34 cellular contexts compared by ENCODE assay signal in genomic region chr14:95685978-95686922, GRCh38. TPM values are rescaled to one million over a fixed set of nuclear protein-coding genes. Genes with fewer than 3 reads are reported as not detected.
A peak's percentile ranks its signal among the peaks of the same experiment; 100 is the strongest.
DNase-seq lines count a peak whose midpoint lies in the region; ATAC-seq, FAIRE-seq and TF ChIP-seq lines count a peak whose summit lies in the region.
"Had no signal": no experiment of that assay in that cellular context is flagged by ENCODE, and none has a peak within 500 bp of the region (broad histone marks: within the 10 kb centered on the region; RNA-seq: fewer than 3 reads in every experiment).

A gene with protein sequence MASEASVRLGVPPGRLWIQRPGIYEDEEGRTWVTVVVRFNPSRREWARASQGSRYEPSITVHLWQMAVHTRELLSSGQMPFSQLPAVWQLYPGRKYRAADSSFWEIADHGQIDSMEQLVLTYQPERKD (plus strand): TSS chr14:95686426. CDS start chr14:95686468, 42 bp downstream.

- no peak within 1 kb of the TSS for H2BK120ac ChIP-seq in mesenchymal stem cell (ENCODE audit: low read depth, low read length)

- H2AFZ ChIP-seq in HepG2 (ENCODE audit: low read length) (no peak within 1 kb of the TSS), SU-DHL-6 (ENCODE audit: low read depth, low read length, severe bottlenecking) (peak within 1 kb of the TSS; percentile 36), mesenchymal stem cell (ENCODE audit: low read depth, low read length) (no peak within 1 kb of the TSS)

- no peak within 1 kb of the TSS for H3K18ac ChIP-seq in mesenchymal stem cell (ENCODE audit: low read depth in 1 of 2, low read length in 2 of 2)

- no peak; the same call in 2 of the 3 replicates for ATAC-seq in HepG2
- no peak for ATAC-seq in right lobe of liver
- ATAC-seq in GM21447 (IDR thresholded peaks at IDR 0.05; ENCODE audit: unreplicated experiment) = no peak
- no peak for ATAC-seq in HG03342 (IDR thresholded peaks at IDR 0.05; ENCODE audit: unreplicated experiment)
- ATAC-seq: A549; activated CD8-positive, alpha-beta T cell treated with anti-CD3 and anti-CD28 coated beads for 36 hours; effector memory CD8-positive, alpha-beta T cell had no signal

- H3K4ac ChIP-seq in mesenchymal stem cell (ENCODE audit: low read depth in 1 of 2, low read length in 2 of 2) = no peak within 1 kb of the TSS

- no peaks in the 10 kb centered on the region for H3K9me2 ChIP-seq in SU-DHL-6 (replicated peaks; ENCODE audit: insufficient read depth, low read length)

- intact Hi-C loops in HepG2 (cut with micrococcal nuclease; ENCODE audit: unreplicated experiment) (no loop called here), right lobe of liver (cut with DNase I) (loop anchor here in 1 of 2 donors (10.0 kb wide), 1 partner anchor 121 kb away; no protein-coding TSS in a partner anchor)

- POLR2A ChIA-PET in HepG2 (lab: Yijun Ruan, JAX) = no interaction called here

- no peak within 1 kb of the TSS for H2BK5ac ChIP-seq in mesenchymal stem cell (ENCODE audit: low read depth, low read length, poor library complexity, severe bottlenecking)

- H3K36me3 ChIP-seq in HepG2 (replicated peaks in 1 of 2; ENCODE audit: control insufficient read depth in 1 of 2, insufficient read depth in 2 of 2, low read length in 2 of 2) = no peaks in the 10 kb centered on the region
- no peaks in the 10 kb centered on the region for H3K36me3 ChIP-seq in right lobe of liver
- no peaks in the 10 kb centered on the region for H3K36me3 ChIP-seq in SU-DHL-6 (ENCODE audit: low read length)
- H3K36me3 ChIP-seq in mesenchymal stem cell (ENCODE audit: control insufficient read depth in 1 of 2, insufficient read depth in 2 of 2, low read depth in 1 of 2, low read length in 2 of 2) = no peaks in the 10 kb centered on the region
- H3K36me3 ChIP-seq: MG63, neutrophil, prostate gland, sigmoid colon, SJCRH30, thoracic aorta, vagina had no signal

- no peak within 1 kb of the TSS for H2AK5ac ChIP-seq in mesenchymal stem cell (ENCODE audit: low read length, severe bottlenecking)

- H3K4me1 ChIP-seq in HepG2 (ENCODE audit: insufficient read depth, low read length) (no peaks in the 10 kb centered on the region), right lobe of liver (no peaks in the 10 kb centered on the region), mesenchymal stem cell (ENCODE audit: control insufficient read depth, insufficient read depth, low read depth, low read length) (no peaks in the 10 kb centered on the region)
- H3K4me1 ChIP-seq: A549, prostate gland, sigmoid colon, SJCRH30, vagina had no signal

- no peak for FAIRE-seq in HepG2 (lab: Jason Lieb, UNC)
- FAIRE-seq: A549, astrocyte had no signal

- no peak within 1 kb of the TSS for H3K4me3 ChIP-seq in HepG2 (replicated peaks in 1 of 3; ENCODE audit: insufficient read depth in 1 of 3, low read depth in 2 of 3, low read length in 3 of 3)
- no peak within 1 kb of the TSS for H3K4me3 ChIP-seq in right lobe of liver
- peak within 1 kb of the TSS; percentile 55 for H3K4me3 ChIP-seq in SU-DHL-6 (ENCODE audit: insufficient read depth, low read length, poor library complexity, severe bottlenecking)
- no peak within 1 kb of the TSS for H3K4me3 ChIP-seq in mesenchymal stem cell (ENCODE audit: insufficient read depth in 1 of 2, low read depth in 1 of 2, low read length in 2 of 2)
- H3K4me3 ChIP-seq: A549, MG63, prostate gland, sigmoid colon, SJCRH30, thoracic aorta, vagina had no signal

- CTCF ChIA-PET in HepG2 (lab: Yijun Ruan, JAX; ENCODE audit: low intra/inter-chr PET ratio, low total read pairs) = no interaction called here

- no peak for TF ChIP-seq RAD21 in HepG2 (CRISPR knock-in tag; IDR thresholded peaks at IDR 0.05)

- TF ChIP-seq POLR2A in HepG2 (IDR thresholded peaks at IDR 0.05; ENCODE audit: insufficient read depth in 1 of 2, low read depth in 2 of 2, low read length in 2 of 2) = no peak
- TF ChIP-seq POLR2A in right lobe of liver (IDR thresholded peaks at IDR 0.05) = no peak

- H3K9ac ChIP-seq in HepG2 (ENCODE audit: insufficient read depth, low read depth, low read length) = no peak within 1 kb of the TSS
- H3K9ac ChIP-seq in SU-DHL-6 (ENCODE audit: low read length) = peak within 1 kb of the TSS; percentile 70
- no peak within 1 kb of the TSS for H3K9ac ChIP-seq in mesenchymal stem cell (ENCODE audit: low read length)

- no peak within 1 kb of the TSS for H3K14ac ChIP-seq in mesenchymal stem cell (ENCODE audit: low read length in 2 of 2)

- in situ Hi-C loops in HepG2 (cut with HindIII; ENCODE audit: extremely low pct_ligation_motif_present, low pct_unique_long_range_greater_than_20kb) = no loop called here

- no peak for DNase-seq in HepG2 (ENCODE audit: low spot score)
- DNase-seq in right lobe of liver = no peak
- DNase-seq in mesenchymal stem cell = no peak
- no peak for DNase-seq in NCI-H1417 (lab: John Stamatoyannopoulos, UW)
- no peak for DNase-seq in NCI-H2107 (lab: John Stamatoyannopoulos, UW)
- DNase-seq: activated CD8-positive, alpha-beta T cell treated with anti-CD3 and anti-CD28 coated beads for 36 hours; activated naive CD8-positive, alpha-beta T cell treated with anti-CD3 and anti-CD28 coated beads for 36 hours; activated T-cell treated with anti-CD3 and anti-CD28 coated beads for 4 hours; cortex of kidney; DND-41; effector memory CD8-positive, alpha-beta T cell; KG1; mammary epithelial cell; MG63; NCI-H1105 treated with DMSO at 0.1 percent for 48 hours; NCI-H2029 treated with DMSO at 0.1 percent for 48 hours; NCI-H2227 treated with DMSO at 0.1 percent for 48 hours; sigmoid colon; SJCRH30; stimulated activated naive CD4-positive, alpha-beta T cell treated with Interleukin-2 at 50 U/mL for 16 hours had no signal

- no peaks in the 10 kb centered on the region for H4K20me1 ChIP-seq in HepG2 (ENCODE audit: insufficient read depth, low read length)
- no peaks in the 10 kb centered on the region for H4K20me1 ChIP-seq in SU-DHL-6 (ENCODE audit: low read depth, low read length)

- H3K79me2 ChIP-seq in HepG2 (ENCODE audit: insufficient read depth, low read length) = no peaks in the 10 kb centered on the region
- H3K79me2 ChIP-seq in SU-DHL-6 (ENCODE audit: insufficient read depth, low read length) = 0 out of 2 replicates have a peak, but pooled peaks cover 5% of the 10 kb centered on the region

- H2BK12ac ChIP-seq in mesenchymal stem cell (ENCODE audit: low read length in 2 of 2) = no peak within 1 kb of the TSS

- H4K8ac ChIP-seq in mesenchymal stem cell (ENCODE audit: low read length) = no peak within 1 kb of the TSS

- TF ChIP-seq CTCF in HepG2 (CRISPR knock-in tag; IDR thresholded peaks at IDR 0.05) (no peak), right lobe of liver (IDR thresholded peaks at IDR 0.05) (no peak), SU-DHL-6 (IDR thresholded peaks at IDR 0.05; ENCODE audit: insufficient read depth, low read length, poor library complexity, severe bottlenecking) (no peak)

- no peaks in the 10 kb centered on the region for H3K79me1 ChIP-seq in mesenchymal stem cell (replicated peaks; ENCODE audit: low read length, poor library complexity, severe bottlenecking)

- H3K23ac ChIP-seq in mesenchymal stem cell (ENCODE audit: low read length in 2 of 2) = no peak within 1 kb of the TSS

- no peak for TF ChIP-seq EP300 in HepG2 (IDR thresholded peaks at IDR 0.05; ENCODE audit: low read depth in 2 of 2, low read length in 2 of 2)
- TF ChIP-seq EP300 in HepG2 (CRISPR knock-in tag; IDR thresholded peaks at IDR 0.05; ENCODE audit: borderline replicate concordance) = no peak

- no peak within 1 kb of the TSS for H3K27ac ChIP-seq in HepG2 (ENCODE audit: extremely low read length, insufficient read depth, low read length)
- no peak within 1 kb of the TSS for H3K27ac ChIP-seq in right lobe of liver
- peak within 1 kb of the TSS; percentile 40 for H3K27ac ChIP-seq in SU-DHL-6 (ENCODE audit: low read depth, low read length)
- H3K27ac ChIP-seq in mesenchymal stem cell (ENCODE audit: low read length, poor library complexity, severe bottlenecking) = no peak within 1 kb of the TSS
- H3K27ac ChIP-seq: A549, neutrophil, prostate gland, sigmoid colon, SJCRH30, thoracic aorta, vagina had no signal

- H3F3A ChIP-seq in SU-DHL-6 (ENCODE audit: insufficient read depth) = peaks cover 13% of the 10 kb centered on the region; the same call in 1 of the 2 replicates

- H3K4me2 ChIP-seq in HepG2 (ENCODE audit: low read depth, low read length) (no peak within 1 kb of the TSS), SU-DHL-6 (ENCODE audit: low read depth, low read length, poor library complexity, severe bottlenecking) (peak within 1 kb of the TSS; percentile 70), mesenchymal stem cell (ENCODE audit: low read length, poor library complexity, severe bottlenecking) (no peak within 1 kb of the TSS)
- H3K4me2 ChIP-seq: A549 had no signal

- H3K27me3 ChIP-seq in HepG2 (ENCODE audit: control insufficient read depth in 1 of 2, insufficient read depth in 2 of 2, low read length in 2 of 2) = peaks cover 1 to 22% of the 10 kb centered on the region in 2 experiments; a peak in 3 of 5 replicates
- H3K27me3 ChIP-seq in right lobe of liver = no peaks in the 10 kb centered on the region
- H3K27me3 ChIP-seq in SU-DHL-6 (ENCODE audit: low read length) = no peaks in the 10 kb centered on the region
- H3K27me3 ChIP-seq in mesenchymal stem cell (ENCODE audit: control insufficient read depth in 1 of 2, insufficient read depth in 1 of 2, low read length in 2 of 2) = peaks cover 3 to 29% of the 10 kb centered on the region in 2 experiments
- H3K27me3 ChIP-seq: MG63, neutrophil, vagina had no signal

- 27% methylated on average over 26 of the region's 38 CpGs for WGBS in HepG2 (ENCODE audit: low lambda C conversion rate)
- WGBS in right lobe of liver (ENCODE audit: insufficient coverage, low coverage, low lambda C conversion rate, missing lambda C conversion rate) = 62% methylated on average over 20 of the region's 38 CpGs
- 85% methylated on average over 31 of the region's 38 CpGs for WGBS in mesenchymal stem cell

- H4K91ac ChIP-seq in mesenchymal stem cell (ENCODE audit: low read length) = peak within 1 kb of the TSS; percentile 7

- no peaks in the 10 kb centered on the region for H3K9me3 ChIP-seq in HepG2 (ENCODE audit: low read length)
- no peaks in the 10 kb centered on the region for H3K9me3 ChIP-seq in right lobe of liver
- no peaks in the 10 kb centered on the region for H3K9me3 ChIP-seq in SU-DHL-6 (ENCODE audit: insufficient read depth, low read length)
- H3K9me3 ChIP-seq in mesenchymal stem cell (ENCODE audit: control insufficient read depth, low read length) = no peaks in the 10 kb centered on the region
- H3K9me3 ChIP-seq: A549, MG63, neutrophil, prostate gland, sigmoid colon, SJCRH30, thoracic aorta, vagina had no signal

- BruUV-seq in HepG2 (replicated peaks; lab: Mats Ljungman, UMichigan) = no TSS peak

- no peak within 1 kb of the TSS for H2BK15ac ChIP-seq in mesenchymal stem cell (ENCODE audit: low read depth, poor library complexity, severe bottlenecking)

RNA-seq across cellular contexts. Expression of the gene that starts here (rescaled TPM):
- total RNA-seq in HepG2 (2016; rRNA removed; fragmentation: Illumina TruSeq; extraction: Trizol) (not detected in 2 replicates), right lobe of liver (not detected)
- total RNA-seq in HepG2 (2016; cell fraction: cytosol; rRNA removed; fragmentation: Illumina TruSeq; extraction: Trizol; ENCODE audit: low read depth) = not detected in 2 replicates
- not detected in 2 replicates for total RNA-seq in HepG2 (2016; cell fraction: insoluble cytoplasmic fraction; rRNA removed; fragmentation: Illumina TruSeq; extraction: Trizol)
- not detected in 2 replicates for total RNA-seq in HepG2 (2016; cell fraction: membrane; rRNA removed; fragmentation: Illumina TruSeq; extraction: Trizol)
- not detected in 2 replicates for total RNA-seq in HepG2 (2016; cell fraction: nucleus; rRNA removed; fragmentation: Illumina TruSeq; extraction: Trizol)
- not detected in 2 replicates for polyA plus RNA-seq in HepG2 (2011; rRNA removed)
- not detected in 2 replicates for polyA plus RNA-seq in HepG2 (2011; cell fraction: cytosol; rRNA removed)
- polyA plus RNA-seq in HepG2 (2011; cell fraction: nucleus; rRNA removed) = not detected in 2 replicates
- polyA plus RNA-seq in HepG2 (2012) = not detected in 2 replicates
- not detected in 2 replicates for polyA plus RNA-seq in HepG2 (2016; cell fraction: cytosol; fragmentation: Illumina TruSeq; extraction: Trizol; ENCODE audit: low read depth)
- not detected in 2 replicates for polyA plus RNA-seq in HepG2 (2016; cell fraction: insoluble cytoplasmic fraction; fragmentation: Illumina TruSeq; extraction: Trizol; ENCODE audit: low read depth)
- polyA plus RNA-seq in HepG2 (2016; cell fraction: membrane; fragmentation: Illumina TruSeq; extraction: Trizol; ENCODE audit: low read depth) = not detected in 2 replicates
- polyA plus RNA-seq in HepG2 (2016; cell fraction: nucleus; fragmentation: Illumina TruSeq; extraction: Trizol; ENCODE audit: insufficient read depth, low read depth) = not detected in 2 replicates
- polyA minus RNA-seq in HepG2 (2011; rRNA and poly(A)+ RNA removed; ENCODE audit: low replicate concordance) = not detected in 2 replicates
- polyA minus RNA-seq in HepG2 (2011; cell fraction: cytosol; rRNA and poly(A)+ RNA removed) = not detected in 2 replicates
- polyA minus RNA-seq in HepG2 (2011; cell fraction: nucleus; rRNA and poly(A)+ RNA removed) = not detected in 2 replicates
- polyA plus RNA-seq in mesenchymal stem cell (2013, experiment 1 of 2) = not detected
- polyA plus RNA-seq in mesenchymal stem cell (2013, experiment 2 of 2) = not detected
- total RNA-seq: activated CD8-positive, alpha-beta T cell treated with anti-CD3 and anti-CD28 coated beads for 36 hours; activated naive CD8-positive, alpha-beta T cell treated with anti-CD3 and anti-CD28 coated beads for 36 hours; astrocyte; cardiac septum; fibroblast of villous mesenchyme; mammary epithelial cell; RPMI7951; sigmoid colon; SJCRH30; thoracic aorta; vagina had no signal
- polyA plus RNA-seq: A549, BJ, esophagus, mammary epithelial cell had no signal
